In the genomic region with DNA sequence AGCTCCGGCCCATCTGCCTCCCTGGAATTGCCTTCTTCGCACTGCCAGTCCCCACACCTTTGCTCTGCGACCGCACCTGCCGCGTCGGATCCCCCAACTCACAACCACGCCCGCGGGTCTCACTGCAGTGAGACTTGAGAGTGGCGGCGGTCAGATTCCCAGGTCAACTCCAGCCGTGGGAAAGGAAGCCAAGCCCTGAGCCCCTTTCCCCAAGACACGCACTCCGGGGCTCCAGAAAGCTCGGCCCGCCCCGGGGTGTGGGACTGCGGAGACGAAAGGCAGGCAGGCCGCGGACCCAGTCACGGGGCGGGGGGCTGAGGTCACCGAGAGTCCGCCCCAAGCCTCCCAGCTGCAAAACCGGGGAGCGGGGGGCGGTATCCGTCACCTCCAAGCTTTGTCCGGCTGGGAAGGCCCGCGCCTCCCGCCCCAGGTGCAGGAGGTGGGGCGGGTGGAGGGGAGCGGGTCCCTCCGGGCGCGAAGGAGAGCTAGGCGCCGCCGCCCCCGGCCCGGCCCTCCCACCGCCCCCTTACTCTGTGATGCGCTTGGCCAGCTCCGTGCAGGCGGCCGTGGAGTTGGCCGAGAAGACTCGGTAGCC, we compare ENCODE assay signal across 8 cellular contexts. TPM values are rescaled to one million over a fixed set of nuclear protein-coding genes. Genes with fewer than 3 reads are reported as not detected.
DNase-seq lines count a peak whose midpoint lies in the region; ATAC-seq and TF ChIP-seq lines count a peak whose summit lies in the region.

No MANE protein-coding gene starts in this region.

- H3K9me3 ChIP-seq in Caco-2 (peaks cover 3% of the 10 kb centered on the region; the same call in 1 of the 2 replicates), trophoblast cell (ENCODE audit: insufficient read depth, low read depth, low read length) (no peaks in the 10 kb centered on the region)

- no peaks in the 10 kb centered on the region for H3K9me3 Mint-ChIP-seq in Caco-2 (ENCODE audit: unreplicated experiment)
- H3K9me3 Mint-ChIP-seq in activated T-cell treated with anti-CD3 and anti-CD28 coated beads, Interleukin-2, amount 50 U/mL, for 24 hours: no peaks in the 10 kb centered on the region

- H4K12ac ChIP-seq in trophoblast cell (ENCODE audit: low read depth, low read length): peak overlapping the region; percentile 99

- peaks cover 10% of the 10 kb centered on the region for H3K4me1 Mint-ChIP-seq in Caco-2 (ENCODE audit: low read depth, unreplicated experiment)
- peaks cover 27% of the 10 kb centered on the region for H3K4me1 Mint-ChIP-seq in activated T-cell treated with anti-CD3 and anti-CD28 coated beads, Interleukin-2, amount 50 U/mL, for 24 hours (ENCODE audit: low read depth)

- WGBS in trophoblast cell (ENCODE audit: extremely low coverage, insufficient coverage, insufficient read length): no CpG with 5 or more reads among the region's 51 CpGs

- peak overlapping the region; percentile 100 for H2BK5ac ChIP-seq in trophoblast cell (ENCODE audit: low read depth, low read length, poor library complexity)

- peak overlapping the region; percentile 57 for H3K9ac ChIP-seq in trophoblast cell (ENCODE audit: low read length)

- H3K4ac ChIP-seq in trophoblast cell (ENCODE audit: low read depth, low read length): peak overlapping the region; percentile 1

- DNase-seq in Caco-2 (peak in 1 of 2 experiments; percentile 52), HL-60 (ENCODE audit: low read depth in 1 of 2, low spot score in 1 of 2) (no peak), globus pallidus (ENCODE audit: low spot score) (peak; percentile 18), trophoblast cell (no peak)
- no peak for DNase-seq in activated T-cell treated with anti-CD3 and anti-CD28 coated beads, Interleukin-2, amount 50 U/mL, for 24 hours

- H3K27ac ChIP-seq in HL-60 (replicated peaks) (peak overlapping the region; percentile 100), trophoblast cell (ENCODE audit: low read depth, low read length) (peak overlapping the region; percentile 89)

- TF ChIP-seq CTCF in Caco-2 (IDR thresholded peaks at IDR 0.05; ENCODE audit: insufficient read depth in 1 of 2, low read depth in 1 of 2, low read length in 1 of 2, severe bottlenecking in 1 of 2, unreplicated experiment in 1 of 2) (no peak), HL-60 (IDR thresholded peaks at IDR 0.05; ENCODE audit: insufficient read depth, low read length) (no peak)

- peaks cover 15% of the 10 kb centered on the region for H3K4me1 ChIP-seq in Caco-2
- H3K4me1 ChIP-seq in trophoblast cell (ENCODE audit: control insufficient read depth in 1 of 2, insufficient read depth in 2 of 2, low read length in 2 of 2): peaks cover 0 to 6% of the 10 kb centered on the region in 2 experiments

- peak overlapping the region; percentile 90 for H3K27ac Mint-ChIP-seq in Caco-2 (ENCODE audit: unreplicated experiment)
- H3K27ac Mint-ChIP-seq in activated T-cell treated with anti-CD3 and anti-CD28 coated beads, Interleukin-2, amount 50 U/mL, for 24 hours: peak overlapping the region; percentile 98

- POLR2A ChIA-PET in Caco-2 (lab: Charles Lee): interaction anchor here (0.8 to 1.8 kb wide), 6 partner anchors 18 to 573 kb away, joined by 3 to 7 read pairs (median 4); a partner anchor contains a TSS

- H3K4me3 ChIP-seq in Caco-2 (ENCODE audit: low read depth, low read length) (peak overlapping the region; percentile 83), HL-60 (replicated peaks; ENCODE audit: insufficient read depth, low read length) (peak overlapping the region; percentile 91), trophoblast cell (ENCODE audit: low read depth, low read length) (peak overlapping the region; percentile 92)

- no TSS peak for BruUV-seq in Caco-2 (replicated peaks; lab: Mats Ljungman, UMichigan)

- peak overlapping the region; percentile 83 for H3K4me2 ChIP-seq in trophoblast cell (ENCODE audit: low read length)

- no peaks in the 10 kb centered on the region for H3K27me3 Mint-ChIP-seq in Caco-2 (ENCODE audit: insufficient read depth, unreplicated experiment)
- H3K27me3 Mint-ChIP-seq in activated T-cell treated with anti-CD3 and anti-CD28 coated beads, Interleukin-2, amount 50 U/mL, for 24 hours: no peaks in the 10 kb centered on the region

- peak overlapping the region; percentile 77 for H3K14ac ChIP-seq in trophoblast cell (ENCODE audit: low read length)

- H3K27me3 ChIP-seq in Caco-2 (replicated peaks; ENCODE audit: control insufficient read depth, insufficient read depth, low read length) (no peaks in the 10 kb centered on the region), HL-60 (ENCODE audit: insufficient read depth, poor library complexity, severe bottlenecking) (no peaks in the 10 kb centered on the region), trophoblast cell (ENCODE audit: insufficient read depth, low read length) (no peaks in the 10 kb centered on the region)

- peak overlapping the region; percentile 99 for H4K91ac ChIP-seq in trophoblast cell (ENCODE audit: low read depth, low read length)

- no peak overlapping the region for H3K23ac ChIP-seq in trophoblast cell (ENCODE audit: low read length)

- peak overlapping the region; percentile 72 for H3K18ac ChIP-seq in trophoblast cell (ENCODE audit: low read length)

- intact Hi-C loops in Caco-2 (cut with micrococcal nuclease; ENCODE audit: unreplicated experiment): loop anchor here (1.0 to 2.0 kb wide), 2 partner anchors 12 to 30 kb away; no protein-coding TSS in a partner anchor

- H3K36me3 ChIP-seq in Caco-2 (ENCODE audit: control insufficient read depth, insufficient read depth, low read length) (no peaks in the 10 kb centered on the region), trophoblast cell (ENCODE audit: control insufficient read depth in 1 of 2, insufficient read depth in 2 of 2, low read length in 2 of 2) (no peaks in the 10 kb centered on the region)

- peak overlapping the region; percentile 94 for H2AFZ ChIP-seq in trophoblast cell (ENCODE audit: insufficient read depth, low read length, poor library complexity)

- H3K36me3 Mint-ChIP-seq in Caco-2 (ENCODE audit: insufficient read depth, unreplicated experiment): peaks cover 6% of the 10 kb centered on the region
- peaks cover 13% of the 10 kb centered on the region for H3K36me3 Mint-ChIP-seq in activated T-cell treated with anti-CD3 and anti-CD28 coated beads, Interleukin-2, amount 50 U/mL, for 24 hours (ENCODE audit: low read depth)

- H4K8ac ChIP-seq in trophoblast cell (ENCODE audit: low read depth, low read length): peak overlapping the region; percentile 100

- peaks cover 9% of the 10 kb centered on the region for H3K79me1 ChIP-seq in trophoblast cell (ENCODE audit: low read length)

- no peak overlapping the region for H2BK120ac ChIP-seq in trophoblast cell (ENCODE audit: insufficient read depth, low read length, poor library complexity)

- ATAC-seq in GM19452 (IDR thresholded peaks at IDR 0.05; ENCODE audit: unreplicated experiment) (peak; percentile 9), HG03460 (IDR thresholded peaks at IDR 0.05; ENCODE audit: unreplicated experiment) (no peak), HG02870 (IDR thresholded peaks at IDR 0.05; ENCODE audit: unreplicated experiment) (no peak)

- peaks cover 8% of the 10 kb centered on the region for H3K79me2 ChIP-seq in trophoblast cell (ENCODE audit: control insufficient read depth, insufficient read depth, low read length, poor library complexity)

- H2AK5ac ChIP-seq in trophoblast cell (ENCODE audit: low read length): no peak overlapping the region

- CTCF ChIA-PET in Caco-2 (lab: Charles Lee): interaction anchor here (0.6 to 3.2 kb wide), 11 partner anchors 12 to 373 kb away, joined by 3 to 22 read pairs (median 4); a partner anchor contains a TSS

- peak overlapping the region; percentile 94 for H3K4me3 Mint-ChIP-seq in Caco-2 (ENCODE audit: unreplicated experiment)
- peak overlapping the region; percentile 87 for H3K4me3 Mint-ChIP-seq in activated T-cell treated with anti-CD3 and anti-CD28 coated beads, Interleukin-2, amount 50 U/mL, for 24 hours

- no peak overlapping the region for H2BK12ac ChIP-seq in trophoblast cell (ENCODE audit: low read length)

RNA-seq across cellular contexts. Expression of a gene that starts 0.6 kb away (rescaled TPM):
- total RNA-seq in Caco-2 (2022): 81.3 and 87.6 TPM in 2 replicates
- polyA plus RNA-seq in trophoblast cell (2013): 24.2 and 25.4 TPM in 2 replicates

RNA-seq across cellular contexts. Expression of a gene that starts 31.3 kb away (rescaled TPM):
- total RNA-seq in Caco-2 (2022): 6.7 and 7.7 TPM in 2 replicates
- polyA plus RNA-seq in trophoblast cell (2013): 22.4 and 23.4 TPM in 2 replicates

RNA-seq across cellular contexts. Expression of a gene that starts 45.0 kb away (rescaled TPM):
- total RNA-seq in Caco-2 (2022): 1.1 and 1.5 TPM in 2 replicates
- 0.69 and 1.00 TPM in 2 replicates for polyA plus RNA-seq in trophoblast cell (2013)
